2 cellular contexts compared by ENCODE assay signal in the genomic region with DNA sequence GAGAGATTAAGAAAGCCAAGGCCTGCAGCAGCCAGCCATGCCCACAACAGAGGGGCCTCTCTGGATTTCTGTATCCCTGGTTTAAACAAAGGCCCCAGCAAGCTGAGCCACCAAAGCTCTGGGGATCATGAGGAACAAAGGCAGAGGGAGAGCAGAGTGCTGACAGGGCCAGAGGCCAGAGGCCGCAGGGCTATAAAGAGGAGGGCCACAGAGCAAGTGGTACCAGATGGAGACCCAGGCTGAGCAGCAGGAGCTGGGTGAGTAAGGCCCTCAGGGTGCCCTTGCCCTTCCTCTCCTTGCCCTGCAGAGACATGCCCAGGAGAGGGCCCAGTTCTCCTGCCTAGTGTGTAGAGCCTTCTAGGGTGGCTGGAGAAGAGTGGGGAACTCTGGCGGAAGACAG.
TF ChIP-seq lines count a peak whose summit lies in the region.

A gene with protein sequence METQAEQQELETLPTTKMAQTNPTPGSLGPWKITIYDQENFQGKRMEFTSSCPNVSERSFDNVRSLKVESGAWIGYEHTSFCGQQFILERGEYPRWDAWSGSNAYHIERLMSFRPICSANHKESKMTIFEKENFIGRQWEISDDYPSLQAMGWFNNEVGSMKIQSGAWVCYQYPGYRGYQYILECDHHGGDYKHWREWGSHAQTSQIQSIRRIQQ (plus strand): TSS at position 222 of the 400 bp plus-strand sequence. CDS start 5 bp downstream, at position 227.

TF ChIP-seq in IMR-90, 13 proteins besides CTCF, POLR2A, EP300 and RAD21:
- no peak for TF ChIP-seq MXI1 (IDR thresholded peaks at IDR 0.05; ENCODE audit: borderline replicate concordance, low read depth, low read length)
- TF ChIP-seq, protein P1, sequence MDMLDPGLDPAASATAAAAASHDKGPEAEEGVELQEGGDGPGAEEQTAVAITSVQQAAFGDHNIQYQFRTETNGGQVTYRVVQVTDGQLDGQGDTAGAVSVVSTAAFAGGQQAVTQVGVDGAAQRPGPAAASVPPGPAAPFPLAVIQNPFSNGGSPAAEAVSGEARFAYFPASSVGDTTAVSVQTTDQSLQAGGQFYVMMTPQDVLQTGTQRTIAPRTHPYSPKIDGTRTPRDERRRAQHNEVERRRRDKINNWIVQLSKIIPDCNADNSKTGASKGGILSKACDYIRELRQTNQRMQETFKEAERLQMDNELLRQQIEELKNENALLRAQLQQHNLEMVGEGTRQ (IDR thresholded peaks at IDR 0.05; ENCODE audit: low read depth, low read length), result no peak
- no peak for TF ChIP-seq RCOR1 (IDR thresholded peaks at IDR 0.05; ENCODE audit: insufficient replicate concordance, low read length)
- TF ChIP-seq FOS (IDR thresholded peaks at IDR 0.05; ENCODE audit: low read depth, low read length), result no peak
- TF ChIP-seq, protein P2, sequence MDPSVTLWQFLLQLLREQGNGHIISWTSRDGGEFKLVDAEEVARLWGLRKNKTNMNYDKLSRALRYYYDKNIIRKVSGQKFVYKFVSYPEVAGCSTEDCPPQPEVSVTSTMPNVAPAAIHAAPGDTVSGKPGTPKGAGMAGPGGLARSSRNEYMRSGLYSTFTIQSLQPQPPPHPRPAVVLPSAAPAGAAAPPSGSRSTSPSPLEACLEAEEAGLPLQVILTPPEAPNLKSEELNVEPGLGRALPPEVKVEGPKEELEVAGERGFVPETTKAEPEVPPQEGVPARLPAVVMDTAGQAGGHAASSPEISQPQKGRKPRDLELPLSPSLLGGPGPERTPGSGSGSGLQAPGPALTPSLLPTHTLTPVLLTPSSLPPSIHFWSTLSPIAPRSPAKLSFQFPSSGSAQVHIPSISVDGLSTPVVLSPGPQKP (IDR thresholded peaks at IDR 0.05; ENCODE audit: borderline replicate concordance, low read depth, low read length), result no peak
- no peak for TF ChIP-seq SMC3 (IDR thresholded peaks at IDR 0.05; ENCODE audit: low read depth, low read length)
- TF ChIP-seq RFX5 (IDR thresholded peaks at IDR 0.05; ENCODE audit: low read depth, low read length), result no peak
- no peak for TF ChIP-seq MAZ (IDR thresholded peaks at IDR 0.05; ENCODE audit: borderline replicate concordance, low read depth, low read length)
- no peak for TF ChIP-seq CHD1 (IDR thresholded peaks at IDR 0.05; ENCODE audit: low read depth, low read length)

TF ChIP-seq in HepG2, 621 proteins besides CTCF, POLR2A, EP300 and RAD21:
- no peak for TF ChIP-seq ZNF180 (CRISPR knock-in tag; IDR thresholded peaks at IDR 0.05; ENCODE audit: borderline replicate concordance, low read depth)
- TF ChIP-seq HDAC1 (CRISPR knock-in tag; IDR thresholded peaks at IDR 0.05), result no peak
- no peak for TF ChIP-seq GATAD1 (CRISPR knock-in tag; IDR thresholded peaks at IDR 0.05)
- no peak for TF ChIP-seq ZNF737 (CRISPR knock-in tag; IDR thresholded peaks at IDR 0.05; ENCODE audit: borderline replicate concordance)
- TF ChIP-seq ZNF569 (CRISPR knock-in tag; IDR thresholded peaks at IDR 0.05; ENCODE audit: borderline replicate concordance), result no peak
- TF ChIP-seq, protein P3, sequence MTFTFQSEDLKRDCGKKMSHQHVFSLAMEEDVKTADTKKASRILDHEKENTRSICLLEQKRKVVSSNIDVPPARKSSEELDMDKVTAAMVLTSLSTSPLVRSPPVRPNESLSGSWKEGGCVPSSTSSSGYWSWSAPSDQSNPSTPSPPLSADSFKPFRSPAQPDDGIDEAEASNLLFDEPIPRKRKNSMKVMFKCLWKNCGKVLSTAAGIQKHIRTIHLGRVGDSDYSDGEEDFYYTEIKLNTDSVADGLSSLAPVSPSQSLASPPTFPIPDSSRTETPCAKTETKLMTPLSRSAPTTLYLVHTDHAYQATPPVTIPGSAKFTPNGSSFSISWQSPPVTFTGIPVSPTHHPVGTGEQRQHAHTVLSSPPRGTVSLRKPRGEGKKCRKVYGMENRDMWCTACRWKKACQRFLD (CRISPR knock-in tag; IDR thresholded peaks at IDR 0.05; ENCODE audit: borderline replicate concordance), result no peak
- TF ChIP-seq ZMYM4 (CRISPR knock-in tag; IDR thresholded peaks at IDR 0.05), result no peak
- TF ChIP-seq ZNF564 (CRISPR knock-in tag; IDR thresholded peaks at IDR 0.05), result no peak
- TF ChIP-seq ZNF224 (CRISPR knock-in tag; IDR thresholded peaks at IDR 0.05), result no peak
- no peak for TF ChIP-seq HNRNPLL (IDR thresholded peaks at IDR 0.05; ENCODE audit: low read depth, low read length, poor library complexity, severe bottlenecking)
- TF ChIP-seq NKX3-1 (CRISPR knock-in tag; IDR thresholded peaks at IDR 0.05), result no peak
- TF ChIP-seq ZNF546 (CRISPR knock-in tag; conservative IDR thresholded peaks at IDR 0.05), result no peak
- TF ChIP-seq MLLT10 (CRISPR knock-in tag; IDR thresholded peaks at IDR 0.05), result no peak
- no peak for TF ChIP-seq TCF7 (IDR thresholded peaks at IDR 0.05; ENCODE audit: low read depth)
- TF ChIP-seq, protein P4, sequence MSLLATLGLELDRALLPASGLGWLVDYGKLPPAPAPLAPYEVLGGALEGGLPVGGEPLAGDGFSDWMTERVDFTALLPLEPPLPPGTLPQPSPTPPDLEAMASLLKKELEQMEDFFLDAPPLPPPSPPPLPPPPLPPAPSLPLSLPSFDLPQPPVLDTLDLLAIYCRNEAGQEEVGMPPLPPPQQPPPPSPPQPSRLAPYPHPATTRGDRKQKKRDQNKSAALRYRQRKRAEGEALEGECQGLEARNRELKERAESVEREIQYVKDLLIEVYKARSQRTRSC (CRISPR knock-in tag; IDR thresholded peaks at IDR 0.05; ENCODE audit: low read depth), result no peak
- no peak for TF ChIP-seq TGIF2 (CRISPR knock-in tag; IDR thresholded peaks at IDR 0.05)
